ENCODE assay signal across 37 cellular contexts in the genomic region with DNA sequence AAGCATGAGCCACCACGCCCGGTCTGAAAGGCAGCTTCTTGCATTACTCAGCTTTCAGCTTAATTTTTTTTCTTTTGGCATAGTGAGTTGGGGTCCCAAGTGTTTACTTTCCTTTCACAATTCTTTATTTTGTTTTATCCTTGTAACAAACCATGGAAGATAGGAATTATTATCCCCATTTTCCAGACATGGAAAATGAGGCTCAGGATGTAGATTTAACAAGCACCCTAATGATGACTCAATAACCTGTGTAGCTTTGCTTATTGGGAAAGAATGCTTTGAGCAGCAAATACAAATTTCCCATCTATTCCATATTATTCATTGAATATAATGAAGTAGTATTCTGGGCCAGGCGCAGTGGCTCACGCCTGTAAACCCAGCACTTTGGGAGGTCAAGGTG. TPM values are rescaled to one million over a fixed set of nuclear protein-coding genes. Genes with fewer than 3 reads are reported as not detected.
A peak's percentile ranks its signal among the peaks of the same experiment; 100 is the strongest.
DNase-seq lines count a peak whose midpoint lies in the region; ATAC-seq, FAIRE-seq and TF ChIP-seq lines count a peak whose summit lies in the region.
"Had no signal": no experiment of that assay in that cellular context is flagged by ENCODE, and none has a peak within 500 bp of the region (broad histone marks: within the 10 kb centered on the region; RNA-seq: fewer than 3 reads in every experiment).

No MANE protein-coding gene starts in this region.

- H2AFZ ChIP-seq in HepG2 (ENCODE audit: low read length), result no peak overlapping the region
- no peak overlapping the region for H2AFZ ChIP-seq in GM23248

- POLR2A ChIA-PET in HepG2 (lab: Yijun Ruan, JAX), result interaction anchor here (1.8 kb wide), 2 partner anchors 13 to 110 kb away, joined by 7 to 8 read pairs; a partner anchor contains a TSS

- H3K27me3 ChIP-seq in HepG2 (ENCODE audit: control insufficient read depth in 1 of 2, insufficient read depth in 2 of 2, low read length in 2 of 2), result no peaks in the 10 kb centered on the region
- no peaks in the 10 kb centered on the region for H3K27me3 ChIP-seq in right lobe of liver
- no peaks in the 10 kb centered on the region for H3K27me3 ChIP-seq in GM23248 (replicated peaks; ENCODE audit: insufficient read depth)
- H3K27me3 ChIP-seq: BLaER1; BLaER1 treated with 17β-estradiol and CSF1 and Interleukin-3, amounts not matched to agents 10 nM and 100 nM had no signal

- intact Hi-C loops in HepG2 (cut with micrococcal nuclease; ENCODE audit: unreplicated experiment) (no loop called here), right lobe of liver (cut with DNase I) (no loop called here)

- FAIRE-seq in HepG2 (lab: Jason Lieb, UNC), result no peak
- FAIRE-seq: A204.1, A549, D721Med had no signal

- H3K9me3 ChIP-seq in HepG2 (ENCODE audit: low read length), result no peaks in the 10 kb centered on the region
- H3K9me3 ChIP-seq in right lobe of liver, result no peaks in the 10 kb centered on the region
- H3K9me3 ChIP-seq in GM23248 (ENCODE audit: low read depth), result no peaks in the 10 kb centered on the region
- H3K9me3 ChIP-seq: A549, BE2C, BLaER1, Caco-2 had no signal

- no peaks in the 10 kb centered on the region for H3K36me3 Mint-ChIP-seq in progenitor cell of endocrine pancreas (ENCODE audit: insufficient read depth)
- H3K36me3 Mint-ChIP-seq: CD14-positive monocyte; CD4-positive, alpha-beta memory T cell; CD4-positive, CD25-positive, alpha-beta regulatory T cell; CD8-positive, alpha-beta T cell had no signal

- peak; percentile 1 for DNase-seq in activated CD8-positive, alpha-beta memory T cell treated with anti-CD3 and anti-CD28 coated beads for 24 hours
- DNase-seq in activated CD8-positive, alpha-beta memory T cell treated with anti-CD3 and anti-CD28 coated beads, Interleukin-2, amount 50 U/mL, for 4 hours, result no peak
- DNase-seq in HepG2 (ENCODE audit: low spot score) (no peak), right lobe of liver (no peak), ELR (ENCODE audit: low read depth) (peak; percentile 9), GM23248 (peak; percentile 10), NCI-H1092 (lab: John Stamatoyannopoulos, UW) (no peak), progenitor cell of endocrine pancreas (ENCODE audit: low spot score, unreplicated experiment) (no peak)
- DNase-seq: 8988T; ACHN; AML-193; BE2C; C1 segment of cervical spinal cord; Caco-2; Calu3; CD4-positive, alpha-beta memory T cell; CD4-positive, alpha-beta T cell; CD4-positive, CD25-positive, alpha-beta regulatory T cell; CD8-positive, alpha-beta memory T cell; CD8-positive, alpha-beta T cell; COR-L47; DMS 273 treated with DMSO at 0.1 percent for 48 hours; DMS153; DMS53; DMS79; DMS79 treated with DMSO at 0.1 percent for 48 hours; DND-41; EL had no signal

- in situ Hi-C loops in HepG2 (cut with HindIII; ENCODE audit: extremely low pct_ligation_motif_present, low pct_unique_long_range_greater_than_20kb), result no loop called here
- in situ Hi-C loops in GM23248 (cut with MboI), result no loop called here

- peaks cover 20% of the 10 kb centered on the region for H3K4me1 Mint-ChIP-seq in progenitor cell of endocrine pancreas (ENCODE audit: low read depth)
- H3K4me1 Mint-ChIP-seq: B cell; CD14-positive monocyte; CD4-positive, CD25-positive, alpha-beta regulatory T cell; CD8-positive, alpha-beta memory T cell had no signal

- no peak overlapping the region for H3K9ac ChIP-seq in HepG2 (ENCODE audit: insufficient read depth, low read depth, low read length)
- no peak overlapping the region for H3K9ac ChIP-seq in GM23248
- H3K9ac ChIP-seq: BLaER1; BLaER1 treated with 17β-estradiol and CSF1 and Interleukin-3, amounts not matched to agents 10 nM and 100 nM had no signal

- H3K27ac ChIP-seq in HepG2 (ENCODE audit: extremely low read length, insufficient read depth, low read length), result peak overlapping the region; percentile 19
- H3K27ac ChIP-seq in right lobe of liver, result no peak overlapping the region
- no peak overlapping the region for H3K27ac ChIP-seq in GM23248
- H3K27ac ChIP-seq: 22Rv1; A549; BLaER1; BLaER1 treated with 17β-estradiol and CSF1 and Interleukin-3, amounts not matched to agents 10 nM and 100 nM; C4-2B had no signal

- no TSS peak for BruUV-seq in HepG2 (replicated peaks; lab: Mats Ljungman, UMichigan)

- H3K4me3 ChIP-seq in HepG2 (replicated peaks in 1 of 3; ENCODE audit: insufficient read depth in 1 of 3, low read depth in 2 of 3, low read length in 3 of 3) (no peak overlapping the region), right lobe of liver (no peak overlapping the region), GM23248 (no peak overlapping the region)
- H3K4me3 ChIP-seq: A549; BLaER1; BLaER1 treated with 17β-estradiol and CSF1 and Interleukin-3, amounts not matched to agents 10 nM and 100 nM had no signal

- H3K4me2 ChIP-seq in HepG2 (ENCODE audit: low read depth, low read length) (no peak overlapping the region), GM23248 (ENCODE audit: unreplicated experiment) (no peak overlapping the region)
- H3K4me2 ChIP-seq: A549; BLaER1; BLaER1 treated with 17β-estradiol and CSF1 and Interleukin-3, amounts not matched to agents 10 nM and 100 nM had no signal

- H3K36me3 ChIP-seq in HepG2 (replicated peaks in 1 of 2; ENCODE audit: control insufficient read depth in 1 of 2, insufficient read depth in 2 of 2, low read length in 2 of 2) (no peaks in the 10 kb centered on the region), right lobe of liver (no peaks in the 10 kb centered on the region), GM23248 (ENCODE audit: low read depth) (no peaks in the 10 kb centered on the region)
- H3K36me3 ChIP-seq: BE2C; BLaER1; BLaER1 treated with 17β-estradiol and CSF1 and Interleukin-3, amounts not matched to agents 10 nM and 100 nM had no signal

- no peaks in the 10 kb centered on the region for H3K27me3 Mint-ChIP-seq in progenitor cell of endocrine pancreas
- H3K27me3 Mint-ChIP-seq: CD4-positive, alpha-beta T cell had no signal

- CTCF ChIA-PET in HepG2 (lab: Yijun Ruan, JAX; ENCODE audit: low intra/inter-chr PET ratio, low total read pairs), result no interaction called here

- no peak for TF ChIP-seq CTCF in HepG2 (CRISPR knock-in tag; IDR thresholded peaks at IDR 0.05)
- no peak for TF ChIP-seq CTCF in right lobe of liver (IDR thresholded peaks at IDR 0.05)
- no peak for TF ChIP-seq CTCF in progenitor cell of endocrine pancreas (IDR thresholded peaks at IDR 0.05; ENCODE audit: unreplicated experiment)

- no peaks in the 10 kb centered on the region for H3F3A ChIP-seq in GM23248 (ENCODE audit: insufficient read depth)

- no peak for TF ChIP-seq POLR2A in HepG2 (IDR thresholded peaks at IDR 0.05; ENCODE audit: insufficient read depth in 1 of 2, low read depth in 2 of 2, low read length in 2 of 2)
- TF ChIP-seq POLR2A in right lobe of liver (IDR thresholded peaks at IDR 0.05), result no peak

- TF ChIP-seq EP300 in HepG2 (IDR thresholded peaks at IDR 0.05; ENCODE audit: low read depth in 2 of 2, low read length in 2 of 2), result no peak
- no peak for TF ChIP-seq EP300 in HepG2 (CRISPR knock-in tag; IDR thresholded peaks at IDR 0.05; ENCODE audit: borderline replicate concordance)

- no peak overlapping the region for H3K4me3 Mint-ChIP-seq in progenitor cell of endocrine pancreas (ENCODE audit: low read depth)
- H3K4me3 Mint-ChIP-seq: B cell; CD14-positive monocyte; CD4-positive, alpha-beta memory T cell; CD4-positive, alpha-beta T cell; CD4-positive, CD25-positive, alpha-beta regulatory T cell; CD8-positive, alpha-beta memory T cell; CD8-positive, alpha-beta T cell had no signal

- H3K79me2 ChIP-seq in HepG2 (ENCODE audit: insufficient read depth, low read length) (no peaks in the 10 kb centered on the region), GM23248 (ENCODE audit: insufficient read depth) (no peaks in the 10 kb centered on the region)

- ATAC-seq in HepG2, result no peak
- no peak for ATAC-seq in right lobe of liver
- ATAC-seq: A549; CD8-positive, alpha-beta T cell had no signal

- no peaks in the 10 kb centered on the region for H4K20me1 ChIP-seq in HepG2 (ENCODE audit: insufficient read depth, low read length)
- H4K20me1 ChIP-seq in GM23248 (ENCODE audit: insufficient read depth), result no peaks in the 10 kb centered on the region
- H4K20me1 ChIP-seq: BLaER1; BLaER1 treated with 17β-estradiol and CSF1 and Interleukin-3, amounts not matched to agents 10 nM and 100 nM had no signal

- no peak for TF ChIP-seq RAD21 in HepG2 (CRISPR knock-in tag; IDR thresholded peaks at IDR 0.05)

- no peak overlapping the region for H3K27ac Mint-ChIP-seq in progenitor cell of endocrine pancreas
- H3K27ac Mint-ChIP-seq: B cell; CD14-positive monocyte; CD4-positive, alpha-beta memory T cell; CD4-positive, alpha-beta T cell; CD4-positive, CD25-positive, alpha-beta regulatory T cell; CD8-positive, alpha-beta memory T cell; CD8-positive, alpha-beta T cell had no signal

- H3K4me1 ChIP-seq in HepG2 (ENCODE audit: insufficient read depth, low read length) (peaks cover 83% of the 10 kb centered on the region), right lobe of liver (peaks cover 0 to 50% (median 18%) of the 10 kb centered on the region in 4 donors), GM23248 (ENCODE audit: insufficient read depth) (peaks cover under 1% of the 10 kb centered on the region; the same call in 1 of the 2 replicates)
- H3K4me1 ChIP-seq: BE2C, BLaER1 had no signal

- no peaks in the 10 kb centered on the region; the same call in 1 of the 2 replicates for H3K9me2 ChIP-seq in GM23248 (ENCODE audit: insufficient read depth)

- 95% methylated on average over 4 of the region's 4 CpGs for WGBS in HepG2 (ENCODE audit: low lambda C conversion rate)
- WGBS in right lobe of liver (ENCODE audit: insufficient coverage, low coverage, low lambda C conversion rate, missing lambda C conversion rate), result 88% methylated on average over 4 of the region's 4 CpGs
- WGBS in GM23248 (ENCODE audit: low coverage in 1 of 2, low lambda C conversion rate in 2 of 2, missing lambda C conversion rate in 2 of 2), 2 experiments, result 76 to 90% methylated on average over 4 of the region's 4 CpGs

- H3K9me3 Mint-ChIP-seq in progenitor cell of endocrine pancreas (ENCODE audit: low read depth), result no peaks in the 10 kb centered on the region
- H3K9me3 Mint-ChIP-seq: CD8-positive, alpha-beta memory T cell; CD8-positive, alpha-beta T cell had no signal

RNA-seq across cellular contexts. Expression of a gene that starts 13.5 kb away (rescaled TPM):
- total RNA-seq in HepG2 (2016; rRNA removed; fragmentation: Illumina TruSeq; extraction: Trizol) (47.5 and 47.8 TPM in 2 replicates), right lobe of liver (10 to 100 TPM; 18.9 to 66.3 (median 36.8) TPM), progenitor cell of endocrine pancreas (29.6 and 31.6 TPM in 2 replicates)
- 17.3 and 20.1 TPM in 2 replicates for total RNA-seq in HepG2 (2016; cell fraction: cytosol; rRNA removed; fragmentation: Illumina TruSeq; extraction: Trizol; ENCODE audit: low read depth)
- 44.5 and 51.8 TPM in 2 replicates for total RNA-seq in HepG2 (2016; cell fraction: insoluble cytoplasmic fraction; rRNA removed; fragmentation: Illumina TruSeq; extraction: Trizol)
- 19.7 and 24.1 TPM in 2 replicates for total RNA-seq in HepG2 (2016; cell fraction: membrane; rRNA removed; fragmentation: Illumina TruSeq; extraction: Trizol)
- total RNA-seq in HepG2 (2016; cell fraction: nucleus; rRNA removed; fragmentation: Illumina TruSeq; extraction: Trizol), result 55.8 and 65.6 TPM in 2 replicates
- polyA plus RNA-seq in HepG2 (2011; rRNA removed) (32.8 and 37.8 TPM in 2 replicates), GM23248 (2016; fragmentation: Nextera tagmentation; extraction: Ambion mirVana) (16.6 and 19.3 TPM in 2 replicates)
- 20.8 and 21.9 TPM in 2 replicates for polyA plus RNA-seq in HepG2 (2011; cell fraction: cytosol; rRNA removed)
- 65.3 and 69.9 TPM in 2 replicates for polyA plus RNA-seq in HepG2 (2011; cell fraction: nucleus; rRNA removed)
- 20.1 and 22.7 TPM in 2 replicates for polyA plus RNA-seq in HepG2 (2012)
- polyA plus RNA-seq in HepG2 (2016; cell fraction: cytosol; fragmentation: Illumina TruSeq; extraction: Trizol; ENCODE audit: low read depth), result 15.4 and 15.5 TPM in 2 replicates
- polyA plus RNA-seq in HepG2 (2016; cell fraction: insoluble cytoplasmic fraction; fragmentation: Illumina TruSeq; extraction: Trizol; ENCODE audit: low read depth), result 33.1 and 38.8 TPM in 2 replicates
- 11.9 and 12.6 TPM in 2 replicates for polyA plus RNA-seq in HepG2 (2016; cell fraction: membrane; fragmentation: Illumina TruSeq; extraction: Trizol; ENCODE audit: low read depth)
- polyA plus RNA-seq in HepG2 (2016; cell fraction: nucleus; fragmentation: Illumina TruSeq; extraction: Trizol; ENCODE audit: insufficient read depth, low read depth), result 54.6 and 64.4 TPM in 2 replicates
- polyA minus RNA-seq in HepG2 (2011; rRNA and poly(A)+ RNA removed; ENCODE audit: low replicate concordance), result 9.0 and 51.6 TPM in 2 replicates
- polyA minus RNA-seq in HepG2 (2011; cell fraction: cytosol; rRNA and poly(A)+ RNA removed), result 18.4 and 20.6 TPM in 2 replicates
- 168 and 170 TPM in 2 replicates for polyA minus RNA-seq in HepG2 (2011; cell fraction: nucleus; rRNA and poly(A)+ RNA removed)
- 17.9 and 26.7 TPM in 2 replicates for total RNA-seq in GM23248 (2014; rRNA removed; shearing (Covaris generic))

RNA-seq across cellular contexts. Expression of a gene that starts 33.1 kb away (rescaled TPM):
- 22.5 and 51.1 TPM in 2 replicates for total RNA-seq in HepG2 (2016; rRNA removed; fragmentation: Illumina TruSeq; extraction: Trizol)
- total RNA-seq in HepG2 (2016; cell fraction: cytosol; rRNA removed; fragmentation: Illumina TruSeq; extraction: Trizol; ENCODE audit: low read depth), result 19.7 and 21.5 TPM in 2 replicates
- 23.8 and 44.2 TPM in 2 replicates for total RNA-seq in HepG2 (2016; cell fraction: insoluble cytoplasmic fraction; rRNA removed; fragmentation: Illumina TruSeq; extraction: Trizol)
- 31.3 and 31.8 TPM in 2 replicates for total RNA-seq in HepG2 (2016; cell fraction: membrane; rRNA removed; fragmentation: Illumina TruSeq; extraction: Trizol)
- total RNA-seq in HepG2 (2016; cell fraction: nucleus; rRNA removed; fragmentation: Illumina TruSeq; extraction: Trizol), result 20.6 and 22.5 TPM in 2 replicates
- polyA plus RNA-seq in HepG2 (2011; rRNA removed), result 19.6 and 19.9 TPM in 2 replicates
- 13.8 and 15.3 TPM in 2 replicates for polyA plus RNA-seq in HepG2 (2011; cell fraction: cytosol; rRNA removed)
- 14.3 and 16.7 TPM in 2 replicates for polyA plus RNA-seq in HepG2 (2011; cell fraction: nucleus; rRNA removed)
- 19.1 and 23.4 TPM in 2 replicates for polyA plus RNA-seq in HepG2 (2012)
- 5.3 and 5.9 TPM in 2 replicates for polyA plus RNA-seq in HepG2 (2016; cell fraction: cytosol; fragmentation: Illumina TruSeq; extraction: Trizol; ENCODE audit: low read depth)
- 38.7 and 39.7 TPM in 2 replicates for polyA plus RNA-seq in HepG2 (2016; cell fraction: insoluble cytoplasmic fraction; fragmentation: Illumina TruSeq; extraction: Trizol; ENCODE audit: low read depth)
- polyA plus RNA-seq in HepG2 (2016; cell fraction: membrane; fragmentation: Illumina TruSeq; extraction: Trizol; ENCODE audit: low read depth), result 10.5 and 13.7 TPM in 2 replicates
- 32.3 and 39.0 TPM in 2 replicates for polyA plus RNA-seq in HepG2 (2016; cell fraction: nucleus; fragmentation: Illumina TruSeq; extraction: Trizol; ENCODE audit: insufficient read depth, low read depth)
- 8.8 and 61.2 TPM in 2 replicates for polyA minus RNA-seq in HepG2 (2011; rRNA and poly(A)+ RNA removed; ENCODE audit: low replicate concordance)
- 24.5 and 28.9 TPM in 2 replicates for polyA minus RNA-seq in HepG2 (2011; cell fraction: cytosol; rRNA and poly(A)+ RNA removed)
- 27.6 and 30.8 TPM in 2 replicates for polyA minus RNA-seq in HepG2 (2011; cell fraction: nucleus; rRNA and poly(A)+ RNA removed)
- total RNA-seq in right lobe of liver, result 10 to 100 TPM; 16.1 to 60.4 (median 45.0) TPM
- 4.3 and 10.2 TPM in 2 replicates for total RNA-seq in GM23248 (2014; rRNA removed; shearing (Covaris generic))
- polyA plus RNA-seq in GM23248 (2016; fragmentation: Nextera tagmentation; extraction: Ambion mirVana), result 4.3 and 4.5 TPM in 2 replicates
- 5.7 and 6.8 TPM in 2 replicates for total RNA-seq in progenitor cell of endocrine pancreas

Comparison
In these comparisons a context has a peak if more than half of its experiments do, and no peak if none do; other contexts are left out.
1. DNase-seq: peak in activated CD8-positive, alpha-beta memory T cell treated with anti-CD3 and anti-CD28 coated beads for 24 hours (single experiment), ELR (single experiment) and GM23248 (single experiment); none in activated CD8-positive, alpha-beta memory T cell treated with anti-CD3 and anti-CD28 coated beads, Interleukin-2, amount 50 U/mL, for 4 hours (single experiment), HepG2 (single experiment), right lobe of liver (0 of 3), NCI-H1092 (single experiment) and progenitor cell of endocrine pancreas (single experiment).